In genomic region chr14:100263141-100263540, GRCh38 we compare ENCODE assay signal across 19 cellular contexts. TPM values are rescaled to one million over a fixed set of nuclear protein-coding genes. Genes with fewer than 3 reads are reported as not detected.
DNase-seq lines count a peak whose midpoint lies in the region; ATAC-seq and TF ChIP-seq lines count a peak whose summit lies in the region.
"Had no signal": no experiment of that assay in that cellular context is flagged by ENCODE, and none has a peak within 500 bp of the region (broad histone marks: within the 10 kb centered on the region; RNA-seq: fewer than 3 reads in every experiment).

No MANE protein-coding gene starts in this region.

- POLR2A ChIA-PET in naive thymus-derived CD8-positive, alpha-beta T cell (lab: Charles Lee): interaction anchor here (0.7 kb wide), 1 partner anchor 23 kb away, joined by 3 read pairs; no protein-coding TSS in a partner anchor

- no peak overlapping the region for H3K27ac ChIP-seq in BLaER1
- no peak overlapping the region for H3K27ac ChIP-seq in adrenal gland
- no peak overlapping the region for H3K27ac ChIP-seq in prostate gland
- H3K27ac ChIP-seq: breast epithelium, vagina had no signal

- no peak overlapping the region for H3K4me3 ChIP-seq in BLaER1
- no peak overlapping the region for H3K4me3 ChIP-seq in adrenal gland
- H3K4me3 ChIP-seq in prostate gland: no peak overlapping the region
- H3K4me3 ChIP-seq: BLaER1 treated with 17β-estradiol and CSF1 and Interleukin-3, amounts not matched to agents 10 nM and 100 nM; breast epithelium; vagina had no signal

- H3K27ac Mint-ChIP-seq in activated T-helper 2 cell treated with anti-CD3 and anti-CD28 coated beads, Interferon-gamma antibody, Interleukin-2, Interleukin-4, amounts not matched to agents 10 μg/mL and 5 μg/mL and 100 μg/mL, durations not matched to agents 14 hours and 24 hours and 36 hours: peak overlapping the region; percentile 22
- H3K27ac Mint-ChIP-seq in naive thymus-derived CD8-positive, alpha-beta T cell: peak overlapping the region; percentile 50 to 86 (median 70)
- H3K27ac Mint-ChIP-seq: activated CD4-positive, alpha-beta T cell treated with anti-CD3 and anti-CD28 coated beads, Interleukin-2, amount 10 ng/mL, durations not matched to agents 7 days and 5 days had no signal

- no peak overlapping the region for H3K9ac ChIP-seq in BLaER1

- no peak for ATAC-seq in naive thymus-derived CD8-positive, alpha-beta T cell
- ATAC-seq: right cardiac atrium had no signal

- H4K20me1 ChIP-seq in BLaER1: peaks cover 100% of the 10 kb centered on the region

- H3K27me3 Mint-ChIP-seq in activated T-helper 2 cell treated with anti-CD3 and anti-CD28 coated beads, Interferon-gamma antibody, Interleukin-2, Interleukin-4, amounts not matched to agents 10 μg/mL and 5 μg/mL and 100 μg/mL, durations not matched to agents 14 hours and 24 hours and 36 hours (ENCODE audit: low read depth): no peaks in the 10 kb centered on the region
- H3K27me3 Mint-ChIP-seq in naive thymus-derived CD8-positive, alpha-beta T cell: no peaks in the 10 kb centered on the region
- H3K27me3 Mint-ChIP-seq: activated CD4-positive, alpha-beta T cell treated with anti-CD3 and anti-CD28 coated beads, Interleukin-2, amount 10 ng/mL, durations not matched to agents 7 days and 5 days had no signal

- DNase-seq in GM04504 (ENCODE audit: low read depth): peak; percentile 29
- no peak for DNase-seq in activated T-helper 2 cell treated with anti-CD3 and anti-CD28 coated beads, Interferon-gamma antibody, Interleukin-2, Interleukin-4, amounts not matched to agents 10 μg/mL and 5 μg/mL and 100 μg/mL, durations not matched to agents 14 hours and 24 hours and 36 hours (ENCODE audit: low spot score)
- no peak for DNase-seq in naive thymus-derived CD8-positive, alpha-beta T cell
- no peak for DNase-seq in adrenal gland
- no peak for DNase-seq in activated CD4-positive, alpha-beta T cell treated with anti-CD3 and anti-CD28 coated beads for 1 hour
- DNase-seq in prostate gland (ENCODE audit: low spot score): no peak
- DNase-seq in hypothalamus (lab: John Stamatoyannopoulos, UW): no peak
- DNase-seq: activated CD4-positive, alpha-beta T cell treated with anti-CD3 and anti-CD28 coated beads, Interleukin-2, amount 10 ng/mL, durations not matched to agents 7 days and 5 days; NCI-H1105 treated with DMSO at 0.1 percent for 48 hours; NCI-H2171 treated with DMSO at 0.1 percent for 48 hours; right cardiac atrium; Right ventricle myocardium superior; stimulated activated CD4-positive, alpha-beta T cell treated with anti-CD3 and anti-CD28 coated beads, Interleukin-4, amount 100 ng/mL, for 4 hours; T-helper 9 cell had no signal

- peaks cover 56% of the 10 kb centered on the region for H3K4me1 ChIP-seq in BLaER1
- H3K4me1 ChIP-seq in adrenal gland (replicated peaks in 1 of 2): peaks cover 13 to 36% of the 10 kb centered on the region in 2 donors
- H3K4me1 ChIP-seq in prostate gland (replicated peaks): peaks cover 5% of the 10 kb centered on the region
- H3K4me1 ChIP-seq: breast epithelium had no signal

- H3K36me3 ChIP-seq in BLaER1 (peaks cover 66% of the 10 kb centered on the region), adrenal gland (replicated peaks in 1 of 2) (peaks cover 0 to 27% of the 10 kb centered on the region in 2 donors), prostate gland (no peaks in the 10 kb centered on the region)
- H3K36me3 ChIP-seq: breast epithelium had no signal

- H3K9me3 ChIP-seq in BLaER1 (no peaks in the 10 kb centered on the region), adrenal gland (replicated peaks in 1 of 3) (no peaks in the 10 kb centered on the region), prostate gland (no peaks in the 10 kb centered on the region)
- H3K9me3 ChIP-seq: BLaER1 treated with 17β-estradiol and CSF1 and Interleukin-3, amounts not matched to agents 10 nM and 100 nM; breast epithelium; vagina had no signal

- TF ChIP-seq CTCF in adrenal gland (IDR thresholded peaks at IDR 0.05): no peak
- TF ChIP-seq CTCF in prostate gland (IDR thresholded peaks at IDR 0.05): no peak

- intact Hi-C loops in activated T-helper 2 cell treated with anti-CD3 and anti-CD28 coated beads, Interferon-gamma antibody, Interleukin-2, Interleukin-4, amounts not matched to agents 10 μg/mL and 5 μg/mL and 100 μg/mL, durations not matched to agents 14 hours and 24 hours and 36 hours (cut with micrococcal nuclease): no loop called here
- intact Hi-C loops in adrenal gland (cut with DNase I): no loop called here
- intact Hi-C loops in prostate gland (cut with DNase I): no loop called here

- no peak for TF ChIP-seq POLR2A in adrenal gland (IDR thresholded peaks at IDR 0.05)
- TF ChIP-seq POLR2A in prostate gland (IDR thresholded peaks at IDR 0.05): no peak

- WGBS in adrenal gland, 4 donors: 76 to 81% (median 77%) methylated on average over 3 of the region's 3 CpGs
- 70% methylated on average over 3 of the region's 3 CpGs for WGBS in prostate gland

- H3K36me3 Mint-ChIP-seq in activated T-helper 2 cell treated with anti-CD3 and anti-CD28 coated beads, Interferon-gamma antibody, Interleukin-2, Interleukin-4, amounts not matched to agents 10 μg/mL and 5 μg/mL and 100 μg/mL, durations not matched to agents 14 hours and 24 hours and 36 hours (ENCODE audit: low read depth): peaks cover 60% of the 10 kb centered on the region
- H3K36me3 Mint-ChIP-seq in naive thymus-derived CD8-positive, alpha-beta T cell: peaks cover 0 to 65% (median 13%) of the 10 kb centered on the region in 3 donors

- H3K27me3 ChIP-seq in BLaER1: no peaks in the 10 kb centered on the region
- H3K27me3 ChIP-seq in adrenal gland: no peaks in the 10 kb centered on the region
- H3K27me3 ChIP-seq in prostate gland (replicated peaks; ENCODE audit: insufficient read depth): no peaks in the 10 kb centered on the region
- H3K27me3 ChIP-seq: BLaER1 treated with 17β-estradiol and CSF1 and Interleukin-3, amounts not matched to agents 10 nM and 100 nM; breast epithelium; vagina had no signal

- peak overlapping the region; percentile 62 for H3K4me2 ChIP-seq in BLaER1

- H3K9me3 Mint-ChIP-seq in activated T-helper 2 cell treated with anti-CD3 and anti-CD28 coated beads, Interferon-gamma antibody, Interleukin-2, Interleukin-4, amounts not matched to agents 10 μg/mL and 5 μg/mL and 100 μg/mL, durations not matched to agents 14 hours and 24 hours and 36 hours: no peaks in the 10 kb centered on the region
- H3K9me3 Mint-ChIP-seq in naive thymus-derived CD8-positive, alpha-beta T cell: no peaks in the 10 kb centered on the region
- H3K9me3 Mint-ChIP-seq: activated CD4-positive, alpha-beta T cell treated with anti-CD3 and anti-CD28 coated beads, Interleukin-2, amount 10 ng/mL, durations not matched to agents 7 days and 5 days had no signal

- H3K4me1 Mint-ChIP-seq in activated T-helper 2 cell treated with anti-CD3 and anti-CD28 coated beads, Interferon-gamma antibody, Interleukin-2, Interleukin-4, amounts not matched to agents 10 μg/mL and 5 μg/mL and 100 μg/mL, durations not matched to agents 14 hours and 24 hours and 36 hours (ENCODE audit: low read depth): peaks cover 52% of the 10 kb centered on the region
- H3K4me1 Mint-ChIP-seq in naive thymus-derived CD8-positive, alpha-beta T cell: peaks cover 39 to 93% (median 85%) of the 10 kb centered on the region in 4 donors

- no peak overlapping the region for H3K4me3 Mint-ChIP-seq in activated T-helper 2 cell treated with anti-CD3 and anti-CD28 coated beads, Interferon-gamma antibody, Interleukin-2, Interleukin-4, amounts not matched to agents 10 μg/mL and 5 μg/mL and 100 μg/mL, durations not matched to agents 14 hours and 24 hours and 36 hours (ENCODE audit: low read depth)
- peak overlapping the region in 5 of 10 donors; percentile 22 to 52 (median 28) for H3K4me3 Mint-ChIP-seq in naive thymus-derived CD8-positive, alpha-beta T cell
- H3K4me3 Mint-ChIP-seq: activated CD4-positive, alpha-beta T cell treated with anti-CD3 and anti-CD28 coated beads, Interleukin-2, amount 10 ng/mL, durations not matched to agents 7 days and 5 days; neural crest cell had no signal

RNA-seq across cellular contexts. Expression of gene YY1, which starts 24.2 kb away (rescaled TPM):
- 105 TPM in 2 replicates for total RNA-seq in activated T-helper 2 cell treated with anti-CD3 and anti-CD28 coated beads, Interferon-gamma antibody, Interleukin-2, Interleukin-4, amounts not matched to agents 10 μg/mL and 5 μg/mL and 100 μg/mL, durations not matched to agents 14 hours and 24 hours and 36 hours
- 100 to 1,000 TPM in 1 of 2 experiments, 10 to 100 TPM in 1; 93.2 to 102 TPM for total RNA-seq in naive thymus-derived CD8-positive, alpha-beta T cell
- 10 to 100 TPM; 15.0 to 16.5 (median 16.2) TPM for polyA plus RNA-seq in naive thymus-derived CD8-positive, alpha-beta T cell
- total RNA-seq in adrenal gland (10 to 100 TPM; 44.3 to 79.7 (median 57.4) TPM), prostate gland (10 to 100 TPM; 44.4 to 60.7 TPM)
- polyA plus RNA-seq in adrenal gland: 10 to 100 TPM; 20.1 to 57.3 (median 32.7) TPM

RNA-seq across cellular contexts. Expression of gene SLC25A29, which starts 43.1 kb away (rescaled TPM):
- 37.0 and 38.8 TPM in 2 replicates for total RNA-seq in activated T-helper 2 cell treated with anti-CD3 and anti-CD28 coated beads, Interferon-gamma antibody, Interleukin-2, Interleukin-4, amounts not matched to agents 10 μg/mL and 5 μg/mL and 100 μg/mL, durations not matched to agents 14 hours and 24 hours and 36 hours
- total RNA-seq in naive thymus-derived CD8-positive, alpha-beta T cell: 10 to 100 TPM; 16.1 to 18.5 TPM
- 1 to 10 TPM; 2.7 to 8.8 (median 4.1) TPM for polyA plus RNA-seq in naive thymus-derived CD8-positive, alpha-beta T cell
- total RNA-seq in adrenal gland (100 to 1,000 TPM in 2 of 8 donors, 10 to 100 TPM in 6; 34.4 to 118 (median 88.4) TPM), prostate gland (100 to 1,000 TPM; 147 to 169 TPM)
- polyA plus RNA-seq in adrenal gland: 100 to 1,000 TPM in 2 of 3 donors, 1 to 10 TPM in 1; 9.0 to 277 (median 150) TPM

RNA-seq across cellular contexts. Expression of gene SLC25A47, which starts 60.0 kb away (rescaled TPM):
- total RNA-seq in activated T-helper 2 cell treated with anti-CD3 and anti-CD28 coated beads, Interferon-gamma antibody, Interleukin-2, Interleukin-4, amounts not matched to agents 10 μg/mL and 5 μg/mL and 100 μg/mL, durations not matched to agents 14 hours and 24 hours and 36 hours: not detected in 2 replicates
- not detected for total RNA-seq in naive thymus-derived CD8-positive, alpha-beta T cell
- polyA plus RNA-seq in naive thymus-derived CD8-positive, alpha-beta T cell: not detected
- total RNA-seq in adrenal gland (under 1 TPM in 1 of 8 donors, not detected in 7; 0.14 TPM), prostate gland (under 1 TPM in 1 of 2 donors, not detected in 1; 0.51 TPM)
- under 1 TPM in 1 of 3 donors, not detected in 2; 0.07 TPM for polyA plus RNA-seq in adrenal gland
- total RNA-seq: activated CD4-positive, alpha-beta T cell treated with anti-CD3 and anti-CD28 coated beads, Interleukin-2, amount 10 ng/mL, durations not matched to agents 7 days and 5 days; neural crest cell; right cardiac atrium; Right ventricle myocardium superior; vagina had no signal
- polyA plus RNA-seq: right cardiac atrium had no signal
